10 cellular contexts compared by ENCODE assay signal in genomic region chr4:121736735-121737351, GRCh38. TPM values are rescaled to one million over a fixed set of nuclear protein-coding genes. Genes with fewer than 3 reads are reported as not detected.
DNase-seq lines count a peak whose midpoint lies in the region; ATAC-seq, FAIRE-seq and TF ChIP-seq lines count a peak whose summit lies in the region.
"Had no signal": no experiment of that assay in that cellular context is flagged by ENCODE, and none has a peak within 500 bp of the region (broad histone marks: within the 10 kb centered on the region; RNA-seq: fewer than 3 reads in every experiment).

No MANE protein-coding gene starts in this region.

- peak; percentile 46 for DNase-seq in COR-L47 (lab: John Stamatoyannopoulos, UW)
- DNase-seq in NCI-H1092 treated with DMSO at 0.1 percent for 48 hours (lab: John Stamatoyannopoulos, UW): peak; percentile 46
- peak; percentile 56 for DNase-seq in amniotic epithelial cell (ENCODE audit: low read depth)
- DNase-seq in keratinocyte (ENCODE audit: low read depth, low spot score): no peak
- no peak for DNase-seq in type B pancreatic cell (ENCODE audit: extremely low spot score, unreplicated experiment)
- DNase-seq in activated T-cell treated with anti-CD3 and anti-CD28 coated beads, Interleukin-2, amount 50 U/mL, for 1 hour: no peak

- H3K9me3 ChIP-seq in keratinocyte (ENCODE audit: control insufficient read depth, low read depth, low read length): no peaks in the 10 kb centered on the region
- H3K9me3 ChIP-seq: neutrophil had no signal

- H3K4me1 Mint-ChIP-seq in type B pancreatic cell (ENCODE audit: unreplicated experiment): peaks cover 13% of the 10 kb centered on the region

- H3K27ac Mint-ChIP-seq in type B pancreatic cell: no peak overlapping the region
- H3K27ac Mint-ChIP-seq: T-helper 1 cell treated with Interleukin-12 subunit alpha and Interleukin-12 subunit beta and Interleukin-4 antibody, amounts not matched to agents 30 μg/mL and 1 μg/mL, for 36 hours had no signal

- peaks cover 3% of the 10 kb centered on the region for H3K27me3 Mint-ChIP-seq in type B pancreatic cell

- no peaks in the 10 kb centered on the region for H3K79me2 ChIP-seq in keratinocyte (ENCODE audit: control insufficient read depth, insufficient read depth, low read length)

- ATAC-seq in GM18861 (IDR thresholded peaks at IDR 0.05; ENCODE audit: unreplicated experiment) (peak; percentile 68), HG03521 (IDR thresholded peaks at IDR 0.05; ENCODE audit: unreplicated experiment) (no peak)

- no peak overlapping the region for H3K4me3 Mint-ChIP-seq in type B pancreatic cell
- H3K4me3 Mint-ChIP-seq: T-helper 1 cell treated with Interleukin-12 subunit alpha and Interleukin-12 subunit beta and Interleukin-4 antibody, amounts not matched to agents 30 μg/mL and 1 μg/mL, for 36 hours had no signal

- H3K9ac ChIP-seq in keratinocyte (ENCODE audit: control insufficient read depth, extremely low read depth, insufficient read depth, low read length): no peak overlapping the region

- no peak overlapping the region for H3K4me2 ChIP-seq in keratinocyte (ENCODE audit: control insufficient read depth, extremely low read depth, insufficient read depth, low read depth, low read length)

- no peaks in the 10 kb centered on the region for H4K20me1 ChIP-seq in keratinocyte (ENCODE audit: control insufficient read depth, extremely low read depth, insufficient read depth, low read length)

- no peaks in the 10 kb centered on the region for H3K36me3 ChIP-seq in keratinocyte (ENCODE audit: control insufficient read depth in 2 of 2, extremely low read depth in 1 of 2, insufficient read depth in 2 of 2, low read length in 2 of 2)
- H3K36me3 ChIP-seq: neutrophil had no signal

- H3K4me3 ChIP-seq in keratinocyte (ENCODE audit: control insufficient read depth in 2 of 3, extremely low read depth in 1 of 3, insufficient read depth in 2 of 3, low read depth in 1 of 3, low read length in 3 of 3): no peak overlapping the region

- H3K9me3 Mint-ChIP-seq in type B pancreatic cell: no peaks in the 10 kb centered on the region
- H3K9me3 Mint-ChIP-seq: T-helper 1 cell treated with Interleukin-12 subunit alpha and Interleukin-12 subunit beta and Interleukin-4 antibody, amounts not matched to agents 30 μg/mL and 1 μg/mL, for 36 hours had no signal

- dilution Hi-C loops in keratinocyte (cut with MboI; ENCODE audit: extremely low pct_ligation_motif_present, low sequenced_read_pairs): loop anchor here (10.0 kb wide), 1 partner anchor 72 kb away; no protein-coding TSS in a partner anchor

- no peaks in the 10 kb centered on the region for H3K36me3 Mint-ChIP-seq in type B pancreatic cell

- peak; percentile 49 to 68 (median 59) for TF ChIP-seq CTCF in keratinocyte (optimal IDR thresholded peaks at IDR 0.05 in 1 of 3, IDR thresholded peaks at IDR 0.05 in 1 of 3, conservative IDR thresholded peaks at IDR 0.05 in 1 of 3; ENCODE audit: extremely low read depth in 1 of 3, insufficient read depth in 2 of 3, low read length in 3 of 3)
- peak; percentile 75 for TF ChIP-seq CTCF in type B pancreatic cell (conservative IDR thresholded peaks at IDR 0.05)

- H3K27me3 ChIP-seq in keratinocyte (ENCODE audit: control insufficient read depth, extremely low read depth, insufficient read depth, low read length): no peaks in the 10 kb centered on the region

- H2AFZ ChIP-seq in keratinocyte (ENCODE audit: control insufficient read depth, low read length): no peak overlapping the region

- no peak overlapping the region for H3K27ac ChIP-seq in keratinocyte (ENCODE audit: control insufficient read depth, insufficient read depth, low read length)
- H3K27ac ChIP-seq: neutrophil had no signal

- FAIRE-seq in keratinocyte (lab: Jason Lieb, UNC): peak; percentile 71

- no peaks in the 10 kb centered on the region for H3K9me1 ChIP-seq in keratinocyte (ENCODE audit: control insufficient read depth, extremely low read depth, insufficient read depth, low read length)

- H3K4me1 ChIP-seq in keratinocyte (ENCODE audit: control insufficient read depth, extremely low read depth, insufficient read depth, low read length): no peaks in the 10 kb centered on the region

RNA-seq across cellular contexts. Expression of gene SMIM43, which starts 28.1 kb away (rescaled TPM):
- 0.03 TPM in 1 of 3 replicates, not detected in the others for polyA plus RNA-seq in keratinocyte
- polyA plus RNA-seq in keratinocyte (2011; ENCODE audit: low read depth): not detected
- not detected in 2 replicates for polyA plus RNA-seq in keratinocyte (2011; cell fraction: cytosol; rRNA removed)
- not detected in 2 replicates for polyA plus RNA-seq in keratinocyte (2011; cell fraction: nucleus; rRNA removed)
- polyA plus RNA-seq in keratinocyte (2012; ENCODE audit: low replicate concordance): not detected in 2 replicates
- not detected in 3 replicates for polyA minus RNA-seq in keratinocyte
- polyA minus RNA-seq in keratinocyte (2011; cell fraction: cytosol; rRNA and poly(A)+ RNA removed): not detected
- not detected in 2 replicates for polyA minus RNA-seq in keratinocyte (2011; cell fraction: nucleus; rRNA and poly(A)+ RNA removed)
- 0.60 and 1.4 TPM in 2 replicates for total RNA-seq in type B pancreatic cell (ENCODE audit: low replicate concordance)

RNA-seq across cellular contexts. Expression of gene ANXA5, which starts 40.1 kb away (rescaled TPM):
- 318 to 527 TPM (median 512 TPM) in 3 replicates for polyA plus RNA-seq in keratinocyte
- 211 TPM for polyA plus RNA-seq in keratinocyte (2011; ENCODE audit: low read depth)
- 330 and 533 TPM in 2 replicates for polyA plus RNA-seq in keratinocyte (2011; cell fraction: cytosol; rRNA removed)
- polyA plus RNA-seq in keratinocyte (2011; cell fraction: nucleus; rRNA removed): 283 and 314 TPM in 2 replicates
- 134 and 409 TPM in 2 replicates for polyA plus RNA-seq in keratinocyte (2012; ENCODE audit: low replicate concordance)
- polyA minus RNA-seq in keratinocyte: 100 to 249 TPM (median 157 TPM) in 3 replicates
- 298 TPM for polyA minus RNA-seq in keratinocyte (2011; cell fraction: cytosol; rRNA and poly(A)+ RNA removed)
- polyA minus RNA-seq in keratinocyte (2011; cell fraction: nucleus; rRNA and poly(A)+ RNA removed): 63.0 and 106 TPM in 2 replicates
- 175 and 245 TPM in 2 replicates for total RNA-seq in type B pancreatic cell (ENCODE audit: low replicate concordance)

Comparison
In these comparisons a context has a peak if more than half of its experiments do, and no peak if none do; other contexts are left out.
1. DNase-seq: peak in COR-L47 (single experiment), NCI-H1092 treated with DMSO at 0.1 percent for 48 hours (single experiment) and amniotic epithelial cell (single experiment); none in keratinocyte (single experiment), type B pancreatic cell (single experiment) and activated T-cell treated with anti-CD3 and anti-CD28 coated beads, Interleukin-2, amount 50 U/mL, for 1 hour (single experiment).